Comparison of ENCODE assay signal across 8 cellular contexts in genomic region chr6:33247977-33248642, GRCh38. TPM values are rescaled to one million over a fixed set of nuclear protein-coding genes. Genes with fewer than 3 reads are reported as not detected.
DNase-seq lines count a peak whose midpoint lies in the region; ATAC-seq, FAIRE-seq and TF ChIP-seq lines count a peak whose summit lies in the region.

No MANE protein-coding gene starts in this region.

- peak; percentile 39 for ATAC-seq in HG03457 (IDR thresholded peaks at IDR 0.05; ENCODE audit: unreplicated experiment)
- no peak for ATAC-seq in HG02610 (IDR thresholded peaks at IDR 0.05; ENCODE audit: unreplicated experiment)

- TF ChIP-seq POLR2A in GM12892 (IDR thresholded peaks at IDR 0.05; ENCODE audit: low read depth, low read length), result no peak

- H3K27ac ChIP-seq in cingulate gyrus (ENCODE audit: low read depth, low read length), result peak overlapping the region; percentile 96

- FAIRE-seq in GM12892 (lab: Jason Lieb, UNC), result peak; percentile 92

- DNase-seq in GM12892 (ENCODE audit: insufficient read length) (peak; percentile 66), NCI-H526 (lab: John Stamatoyannopoulos, UW) (peak; percentile 63 to 94), kidney tubule cell (ENCODE audit: low spot score) (peak; percentile 81)
- peak; percentile 95 for DNase-seq in activated CD4-positive, alpha-beta T cell treated with anti-CD3 and anti-CD28 coated beads for 48 hours
- peak; percentile 78 to 88 for DNase-seq in stimulated activated CD4-positive, alpha-beta T cell treated with anti-CD3 and anti-CD28 coated beads, Interleukin-15, amount 100 ng/mL, for 48 hours (ENCODE audit: low read depth in 2 of 2)

RNA-seq across cellular contexts. Expression of gene VPS52, which starts 23.6 kb away (rescaled TPM):
- 32.4 TPM for polyA plus RNA-seq in GM12892 (2012; ENCODE audit: missing spikeins)

RNA-seq across cellular contexts. Expression of gene RPS18, which starts 23.8 kb away (rescaled TPM):
- polyA plus RNA-seq in GM12892 (2012; ENCODE audit: missing spikeins), result 14,102 TPM

RNA-seq across cellular contexts. Expression of gene B3GALT4, which starts 28.8 kb away (rescaled TPM):
- polyA plus RNA-seq in GM12892 (2012; ENCODE audit: missing spikeins), result 3.8 TPM

RNA-seq across cellular contexts. Expression of gene RING1, which starts 39.8 kb away (rescaled TPM):
- 19.7 TPM for polyA plus RNA-seq in GM12892 (2012; ENCODE audit: missing spikeins)

RNA-seq across cellular contexts. Expression of gene WDR46, which starts 40.9 kb away (rescaled TPM):
- polyA plus RNA-seq in GM12892 (2012; ENCODE audit: missing spikeins), result 41.6 TPM
